In the genomic region with DNA sequence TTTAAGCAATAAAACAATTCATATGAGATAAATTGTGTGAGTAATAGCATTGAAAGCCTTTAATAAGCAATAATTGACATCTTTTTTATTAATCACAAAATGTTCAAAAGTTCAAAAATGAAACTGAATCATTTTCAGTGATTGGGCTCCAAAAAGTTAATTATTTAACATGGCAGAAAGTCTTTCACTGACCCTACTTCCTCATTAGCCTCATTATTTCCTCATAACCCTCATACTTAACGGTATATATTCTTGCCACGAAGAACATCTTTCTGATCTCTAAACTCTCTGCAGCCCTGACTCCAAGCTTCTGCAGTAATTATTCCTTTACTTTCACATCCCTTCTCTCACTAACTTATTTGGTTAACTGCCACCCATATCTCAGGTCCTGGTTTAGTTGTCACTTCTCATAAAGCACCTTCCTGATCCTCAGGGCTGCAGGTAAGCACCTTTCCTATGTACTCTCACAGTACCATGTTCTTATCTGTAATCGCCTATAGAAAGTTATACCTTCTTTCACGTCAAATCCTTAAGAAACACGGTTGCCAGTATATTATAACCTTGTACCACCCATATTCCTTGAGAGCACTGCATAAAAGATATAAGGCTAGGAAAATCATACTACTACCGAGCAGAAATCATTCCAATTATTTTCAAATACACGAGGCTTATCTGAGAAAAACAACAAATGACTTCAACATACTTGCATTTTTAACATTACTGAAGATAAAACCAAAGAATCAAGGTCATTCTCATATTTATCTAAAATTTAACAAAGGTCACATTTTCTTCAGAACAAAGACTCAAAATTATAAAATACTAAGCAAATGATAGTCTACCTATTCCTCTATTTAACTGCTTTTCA, we compare ENCODE assay signal across 16 cellular contexts.
A peak's percentile ranks its signal among the peaks of the same experiment; 100 is the strongest.
DNase-seq lines count a peak whose midpoint lies in the region; ATAC-seq and TF ChIP-seq lines count a peak whose summit lies in the region.
"Had no signal": no experiment of that assay in that cellular context is flagged by ENCODE, and none has a peak within 500 bp of the region (broad histone marks: within the 10 kb centered on the region; RNA-seq: fewer than 3 reads in every experiment).

No MANE protein-coding gene starts in this region.

- ATAC-seq in GM18870 (IDR thresholded peaks at IDR 0.05; ENCODE audit: unreplicated experiment): peak; percentile 67
- peak; percentile 48 for ATAC-seq in HG02642 (IDR thresholded peaks at IDR 0.05; ENCODE audit: poor library complexity, unreplicated experiment)
- ATAC-seq in left colon: peak; percentile 9
- no peak for ATAC-seq in GM18873 (IDR thresholded peaks at IDR 0.05; ENCODE audit: low FRiP score, unreplicated experiment)
- ATAC-seq: activated CD8-positive, alpha-beta memory T cell treated with anti-CD3 and anti-CD28 coated beads, Interleukin-2, amount 10 ng/mL, durations not matched to agents 7 days and 5 days; K562; left lung; PC-3 had no signal

- H3F3A ChIP-seq in smooth muscle cell (ENCODE audit: low read depth): peaks cover 12% of the 10 kb centered on the region

- H3K4me3 ChIP-seq in NB4 (ENCODE audit: low read depth, low read length) (no peak overlapping the region), smooth muscle cell (no peak overlapping the region)
- H3K4me3 ChIP-seq: dorsolateral prefrontal cortex, K562, left lung had no signal

- H3K9ac ChIP-seq in smooth muscle cell (ENCODE audit: low read depth): no peak overlapping the region

- no peaks in the 10 kb centered on the region for H3K27me3 ChIP-seq in smooth muscle cell (ENCODE audit: low read depth)
- H3K27me3 ChIP-seq: dorsolateral prefrontal cortex, left lung had no signal

- H3K36me3 ChIP-seq in smooth muscle cell (ENCODE audit: low read depth): no peaks in the 10 kb centered on the region
- H3K36me3 ChIP-seq: left lung had no signal

- H3K27ac ChIP-seq in smooth muscle cell (ENCODE audit: low read depth): no peak overlapping the region
- H3K27ac ChIP-seq: dorsolateral prefrontal cortex, left lung had no signal

- no peaks in the 10 kb centered on the region for H3K9me3 ChIP-seq in smooth muscle cell (replicated peaks; ENCODE audit: low read depth)
- H3K9me3 ChIP-seq: left lung had no signal

- H3K79me2 ChIP-seq in smooth muscle cell (ENCODE audit: low read depth): peaks cover 65% of the 10 kb centered on the region

- no peak overlapping the region for H2AFZ ChIP-seq in smooth muscle cell (ENCODE audit: low read depth)

- H3K4me1 ChIP-seq in smooth muscle cell (ENCODE audit: low read depth): peaks cover 3% of the 10 kb centered on the region

- peaks cover 97% of the 10 kb centered on the region for H4K20me1 ChIP-seq in smooth muscle cell (ENCODE audit: low read depth)

- no peak for TF ChIP-seq POLR2A in NB4 (IDR thresholded peaks at IDR 0.05; ENCODE audit: extremely low read depth, insufficient read length)

- WGBS in smooth muscle cell (ENCODE audit: low lambda C conversion rate): 80% methylated on average over 7 of the region's 7 CpGs

- peak; percentile 44 for DNase-seq in NB4 (ENCODE audit: low read depth)
- DNase-seq in left colon: no peak
- DNase-seq in smooth muscle cell (lab: John Stamatoyannopoulos, UW; ENCODE audit: unreplicated experiment): no peak
- DNase-seq in DMS53 (lab: John Stamatoyannopoulos, UW): no peak
- no peak for DNase-seq in NCI-H446 (lab: John Stamatoyannopoulos, UW)
- DNase-seq: activated CD8-positive, alpha-beta memory T cell treated with anti-CD3 and anti-CD28 coated beads, Interleukin-2, amount 10 ng/mL, durations not matched to agents 7 days and 5 days; amygdala; CD4-positive, alpha-beta T cell; dorsolateral prefrontal cortex; left lung; NCI-H2081 treated with DMSO at 0.1 percent for 48 hours; PC-3 had no signal

- no peak overlapping the region for H3K4me2 ChIP-seq in smooth muscle cell

- TF ChIP-seq CTCF in NB4 (IDR thresholded peaks at IDR 0.05; ENCODE audit: low read depth, low read length) (no peak), smooth muscle cell (IDR thresholded peaks at IDR 0.05; ENCODE audit: borderline replicate concordance, insufficient read depth, poor library complexity, severe bottlenecking) (no peak)

- intact Hi-C loops in left colon (cut with DNase I, micrococcal nuclease): no loop called here
